9 cellular contexts compared by ENCODE assay signal in the genomic region with DNA sequence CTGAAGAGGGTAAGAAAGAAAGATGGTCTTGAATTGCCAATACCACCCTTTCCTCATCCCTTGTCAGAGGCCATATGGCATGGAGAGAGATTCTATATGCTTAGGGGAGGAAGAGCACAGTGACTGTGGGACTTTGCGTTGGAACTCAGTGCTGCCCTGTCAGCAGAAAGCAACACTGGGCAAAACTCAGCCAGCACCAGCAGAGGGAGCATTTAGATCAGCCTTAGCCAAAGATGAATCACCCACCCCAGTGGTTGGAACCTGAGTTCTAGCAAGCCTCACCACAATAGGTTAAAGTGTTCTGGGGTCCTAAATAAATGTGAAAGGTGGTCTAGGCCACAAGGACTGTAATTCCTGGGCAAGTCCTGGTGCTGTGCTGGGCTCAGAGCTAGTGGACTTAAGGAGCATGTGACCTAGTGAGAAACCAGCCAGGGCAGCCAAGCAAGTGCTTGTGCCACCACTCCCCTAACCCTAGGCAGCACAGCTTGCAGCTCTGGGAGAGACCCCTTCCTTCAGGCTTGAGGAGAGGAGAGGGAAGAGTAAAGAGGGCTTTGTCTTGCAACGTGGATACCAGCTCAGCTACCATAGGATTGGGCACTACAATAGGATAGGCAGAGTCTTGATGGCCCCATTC. TPM values are rescaled to one million over a fixed set of nuclear protein-coding genes. Genes with fewer than 3 reads are reported as not detected.
DNase-seq lines count a peak whose midpoint lies in the region; ATAC-seq, FAIRE-seq and TF ChIP-seq lines count a peak whose summit lies in the region.
"Had no signal": no experiment of that assay in that cellular context is flagged by ENCODE, and none has a peak within 500 bp of the region (broad histone marks: within the 10 kb centered on the region; RNA-seq: fewer than 3 reads in every experiment).

No MANE protein-coding gene starts in this region.

- 8% methylated on average over 2 of the region's 2 CpGs for WGBS in liver
- 26 to 68% (median 39%) methylated on average over 2 of the region's 2 CpGs for WGBS in ovary, 3 donors

- peaks cover 1% of the 10 kb centered on the region for H3K36me3 Mint-ChIP-seq in astrocyte (ENCODE audit: low read depth, unreplicated experiment)

- H3K27ac Mint-ChIP-seq in astrocyte (ENCODE audit: unreplicated experiment) = no peak overlapping the region

- intact Hi-C loops in uterus (cut with DNase I; ENCODE audit: low total_unique reads) = no loop called here
- intact Hi-C loops in ovary (cut with DNase I) = no loop called here

- H3K9ac ChIP-seq in astrocyte (ENCODE audit: low read length) (no peak overlapping the region), liver (ENCODE audit: low read depth in 1 of 2, low read length in 2 of 2) (no peak overlapping the region)

- no peak overlapping the region for H3K4me3 Mint-ChIP-seq in astrocyte (ENCODE audit: unreplicated experiment)

- no peaks in the 10 kb centered on the region for H3K4me1 Mint-ChIP-seq in astrocyte (ENCODE audit: low read depth, unreplicated experiment)

- H4K20me1 ChIP-seq in astrocyte (ENCODE audit: insufficient read depth, low read length) = no peaks in the 10 kb centered on the region

- no peak overlapping the region for H3K4me3 ChIP-seq in astrocyte (ENCODE audit: insufficient read depth, low read depth, low read length)
- no peak overlapping the region for H3K4me3 ChIP-seq in liver (ENCODE audit: low read depth in 1 of 3, low read length in 3 of 3)
- no peak overlapping the region for H3K4me3 ChIP-seq in uterus
- no peak overlapping the region for H3K4me3 ChIP-seq in ovary

- H3K27me3 ChIP-seq in astrocyte (ENCODE audit: insufficient read depth, low read length) (no peaks in the 10 kb centered on the region), liver (ENCODE audit: control insufficient read depth in 4 of 4, insufficient read depth in 4 of 4, low read length in 3 of 4) (no peaks in the 10 kb centered on the region), uterus (no peaks in the 10 kb centered on the region), ovary (no peaks in the 10 kb centered on the region)

- H3K36me3 ChIP-seq in astrocyte (ENCODE audit: insufficient read depth, low read length) (no peaks in the 10 kb centered on the region), liver (ENCODE audit: control insufficient read depth in 4 of 4, insufficient read depth in 3 of 4, low read depth in 1 of 4, low read length in 3 of 4) (no peaks in the 10 kb centered on the region), uterus (no peaks in the 10 kb centered on the region), ovary (no peaks in the 10 kb centered on the region)

- ATAC-seq in GM18505 (IDR thresholded peaks at IDR 0.05; ENCODE audit: unreplicated experiment) (peak; percentile 80), HG02981 (IDR thresholded peaks at IDR 0.05; ENCODE audit: unreplicated experiment) (peak; percentile 80)

- TF ChIP-seq EP300 in ovary (IDR thresholded peaks at IDR 0.05) = no peak

- TF ChIP-seq CTCF in astrocyte (IDR thresholded peaks at IDR 0.05; ENCODE audit: insufficient read depth, low read depth, low read length) (peak; percentile 76), liver (IDR thresholded peaks at IDR 0.05; ENCODE audit: low read depth, low read length, missing input control) (no peak), uterus (IDR thresholded peaks at IDR 0.05) (peak in 3 of 4 experiments; percentile 13 to 25 (median 23)), ovary (IDR thresholded peaks at IDR 0.05) (no peak)

- peak; percentile 80 for FAIRE-seq in astrocyte (lab: Jason Lieb, UNC)
- FAIRE-seq: islet of Langerhans had no signal

- no peaks in the 10 kb centered on the region for H3K4me1 ChIP-seq in astrocyte (ENCODE audit: insufficient read depth, low read length)
- no peaks in the 10 kb centered on the region for H3K4me1 ChIP-seq in liver (ENCODE audit: control insufficient read depth in 4 of 4, insufficient read depth in 4 of 4, low read length in 3 of 4)
- no peaks in the 10 kb centered on the region for H3K4me1 ChIP-seq in uterus
- H3K4me1 ChIP-seq in ovary (ENCODE audit: insufficient read depth) = no peaks in the 10 kb centered on the region

- no peaks in the 10 kb centered on the region for H3K9me3 ChIP-seq in astrocyte (ENCODE audit: insufficient read depth, low read depth, low read length)
- peaks cover 0 to 5% (median under 1%) of the 10 kb centered on the region in 4 donors for H3K9me3 ChIP-seq in liver (ENCODE audit: control insufficient read depth in 4 of 4, low read length in 3 of 4)
- H3K9me3 ChIP-seq in uterus = no peaks in the 10 kb centered on the region
- H3K9me3 ChIP-seq in ovary = no peaks in the 10 kb centered on the region

- H3K79me2 ChIP-seq in astrocyte (ENCODE audit: insufficient read depth, low read length) = no peaks in the 10 kb centered on the region

- H3K9me3 Mint-ChIP-seq in astrocyte (ENCODE audit: unreplicated experiment) = peaks cover 5% of the 10 kb centered on the region

- H3K27ac ChIP-seq in astrocyte (ENCODE audit: low read depth, low read length) (no peak overlapping the region), liver (ENCODE audit: low read depth in 1 of 2, low read length in 2 of 2) (no peak overlapping the region), uterus (no peak overlapping the region), ovary (no peak overlapping the region)

- H3K27me3 Mint-ChIP-seq in astrocyte (ENCODE audit: low read depth, unreplicated experiment) = no peaks in the 10 kb centered on the region

- DNase-seq in AG08395 (ENCODE audit: low spot score) (peak; percentile 54), NOMO-1 treated with DMSO at 0.1 percent for 48 hours (lab: John Stamatoyannopoulos, UW; ENCODE audit: unreplicated experiment) (peak; percentile 37), astrocyte (ENCODE audit: low read depth) (peak; percentile 47), uterus (no peak), ovary (no peak)

- H2AFZ ChIP-seq in astrocyte (ENCODE audit: low read depth, low read length) = no peak overlapping the region

- peak; percentile 37 to 61 for TF ChIP-seq RAD21 in liver (IDR thresholded peaks at IDR 0.05)

- no peak overlapping the region for H3K4me2 ChIP-seq in astrocyte (ENCODE audit: low read length)

- TF ChIP-seq POLR2A in GM18505 (IDR thresholded peaks at IDR 0.05; ENCODE audit: borderline replicate concordance, extremely low read depth, insufficient read depth, insufficient read length) = no peak
- no peak for TF ChIP-seq POLR2A in uterus (IDR thresholded peaks at IDR 0.05)
- TF ChIP-seq POLR2A in ovary (IDR thresholded peaks at IDR 0.05) = no peak

TF ChIP-seq in liver, 16 proteins besides CTCF, POLR2A, EP300 and RAD21:
- TF ChIP-seq HNF4G (IDR thresholded peaks at IDR 0.05) (no peak), FOXA1 (IDR thresholded peaks at IDR 0.05) (no peak), RXRA (IDR thresholded peaks at IDR 0.05) (no peak), YY1 (IDR thresholded peaks at IDR 0.05) (no peak), TAF1 (conservative IDR thresholded peaks at IDR 0.05) (no peak), HNF4A (conservative IDR thresholded peaks at IDR 0.05) (no peak), GABPA (IDR thresholded peaks at IDR 0.05 in 1 of 2, conservative IDR thresholded peaks at IDR 0.05 in 1 of 2) (no peak), SP1 (IDR thresholded peaks at IDR 0.05) (no peak)
- TF ChIP-seq, protein P1, sequence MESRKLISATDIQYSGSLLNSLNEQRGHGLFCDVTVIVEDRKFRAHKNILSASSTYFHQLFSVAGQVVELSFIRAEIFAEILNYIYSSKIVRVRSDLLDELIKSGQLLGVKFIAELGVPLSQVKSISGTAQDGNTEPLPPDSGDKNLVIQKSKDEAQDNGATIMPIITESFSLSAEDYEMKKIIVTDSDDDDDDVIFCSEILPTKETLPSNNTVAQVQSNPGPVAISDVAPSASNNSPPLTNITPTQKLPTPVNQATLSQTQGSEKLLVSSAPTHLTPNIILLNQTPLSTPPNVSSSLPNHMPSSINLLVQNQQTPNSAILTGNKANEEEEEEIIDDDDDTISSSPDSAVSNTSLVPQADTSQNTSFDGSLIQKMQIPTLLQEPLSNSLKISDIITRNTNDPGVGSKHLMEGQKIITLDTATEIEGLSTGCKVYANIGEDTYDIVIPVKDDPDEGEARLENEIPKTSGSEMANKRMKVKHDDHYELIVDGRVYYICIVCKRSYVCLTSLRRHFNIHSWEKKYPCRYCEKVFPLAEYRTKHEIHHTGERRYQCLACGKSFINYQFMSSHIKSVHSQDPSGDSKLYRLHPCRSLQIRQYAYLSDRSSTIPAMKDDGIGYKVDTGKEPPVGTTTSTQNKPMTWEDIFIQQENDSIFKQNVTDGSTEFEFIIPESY (IDR thresholded peaks at IDR 0.05) = no peak
- TF ChIP-seq, protein P2, sequence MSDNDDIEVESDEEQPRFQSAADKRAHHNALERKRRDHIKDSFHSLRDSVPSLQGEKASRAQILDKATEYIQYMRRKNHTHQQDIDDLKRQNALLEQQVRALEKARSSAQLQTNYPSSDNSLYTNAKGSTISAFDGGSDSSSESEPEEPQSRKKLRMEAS (IDR thresholded peaks at IDR 0.05) = no peak

RNA-seq across cellular contexts. Expression of a gene that starts 11.4 kb away (rescaled TPM):
- total RNA-seq in astrocyte (459 and 476 TPM in 2 replicates), liver (10 to 100 TPM in 1 of 2 donors, 1 to 10 TPM in 1; 1.3 to 10.0 TPM), uterus (100 to 1,000 TPM in 1 of 4 donors, 10 to 100 TPM in 3; 23.6 to 221 (median 59.7) TPM), ovary (100 to 1,000 TPM in 1 of 7 donors, 10 to 100 TPM in 6; 14.9 to 106 (median 36.2) TPM)
- polyA plus RNA-seq in liver (under 1 TPM; 0.14 to 0.37 TPM), ovary (10 to 100 TPM; 12.0 to 18.3 TPM)

Comparison
In these comparisons a context has a peak if more than half of its experiments do, and no peak if none do; other contexts are left out.
1. DNase-seq: peak in AG08395 (single experiment), NOMO-1 treated with DMSO at 0.1 percent for 48 hours (single experiment) and astrocyte (single experiment); none in uterus (0 of 2) and ovary (0 of 5).
2. CTCF ChIP-seq: peak in astrocyte (single experiment) and uterus (3 of 4); none in liver (single experiment) and ovary (0 of 3).